Comparison of ENCODE assay signal across 8 cellular contexts in genomic region chr17:74089869-74090464, GRCh38.
DNase-seq lines count a peak whose midpoint lies in the region; ATAC-seq, FAIRE-seq and TF ChIP-seq lines count a peak whose summit lies in the region.

No MANE protein-coding gene starts in this region.

- intact Hi-C loops in stomach (cut with DNase I; ENCODE audit: low total_unique reads), result no loop called here

- TF ChIP-seq CTCF in D721Med (IDR thresholded peaks at IDR 0.05; ENCODE audit: insufficient read depth, missing control alignments) (peak; percentile 94), HEK293 (tag by site-specific recombination; IDR thresholded peaks at IDR 0.05) (peak; percentile 42; the same call in 1 of the 2 replicates), stomach (IDR thresholded peaks at IDR 0.05) (peak in 1 of 7 experiments; percentile 24)

- peaks cover 8 to 10% of the 10 kb centered on the region in 2 donors for H3K9me3 Mint-ChIP-seq in activated naive CD4-positive, alpha-beta T cell treated with anti-CD3 and anti-CD28 coated beads, Interleukin-2, amount 50 U/mL, for 72 hours

- peaks cover 0 to 25% (median 4%) of the 10 kb centered on the region in 3 donors for H3K27me3 ChIP-seq in stomach

- H3K4me1 ChIP-seq in HEK293 (ENCODE audit: control insufficient read depth, insufficient read depth, low read length) (no peaks in the 10 kb centered on the region), stomach (no peaks in the 10 kb centered on the region)

- H3K36me3 Mint-ChIP-seq in activated naive CD4-positive, alpha-beta T cell treated with anti-CD3 and anti-CD28 coated beads, Interleukin-2, amount 50 U/mL, for 72 hours, result peaks cover 6 to 9% of the 10 kb centered on the region in 2 donors

- H3K9me3 ChIP-seq in HEK293 (ENCODE audit: control insufficient read depth, insufficient read depth, low read depth, low read length), result no peaks in the 10 kb centered on the region
- peaks cover 0 to 46% (median 25%) of the 10 kb centered on the region in 4 donors for H3K9me3 ChIP-seq in stomach

- FAIRE-seq in D721Med (lab: Jason Lieb, UNC), result peak; percentile 11

- ATAC-seq in activated naive CD4-positive, alpha-beta T cell treated with anti-CD3 and anti-CD28 coated beads, Interleukin-2, amount 50 U/mL, for 72 hours, result peak; percentile 41 to 58
- ATAC-seq in GM18867 (IDR thresholded peaks at IDR 0.05; ENCODE audit: unreplicated experiment) (no peak), HG02571 (IDR thresholded peaks at IDR 0.05; ENCODE audit: unreplicated experiment) (no peak)

- no peak overlapping the region for H3K4me3 ChIP-seq in HEK293 (ENCODE audit: low read depth, low read length)
- H3K4me3 ChIP-seq in stomach, result no peak overlapping the region

- TF ChIP-seq POLR2A in stomach (IDR thresholded peaks at IDR 0.05), result no peak

- TF ChIP-seq EP300 in stomach (IDR thresholded peaks at IDR 0.05), result no peak

- WGBS in stomach, 5 donors, result 25 to 40% (median 31%) methylated on average over 4 of the region's 4 CpGs

- no peaks in the 10 kb centered on the region for H3K36me3 ChIP-seq in HEK293 (ENCODE audit: control insufficient read depth in 2 of 2, insufficient read depth in 1 of 2, low read length in 2 of 2)
- no peaks in the 10 kb centered on the region for H3K36me3 ChIP-seq in stomach

- DNase-seq in D721Med (ENCODE audit: insufficient read length, low spot score) (no peak), NOMO-1 (lab: John Stamatoyannopoulos, UW; ENCODE audit: unreplicated experiment in 2 of 2) (peak; percentile 6 to 7), left kidney (ENCODE audit: low read depth, low spot score) (peak; percentile 78), stomach (peak; percentile 52)
- peak; percentile 58 to 78 for DNase-seq in activated naive CD4-positive, alpha-beta T cell treated with anti-CD3 and anti-CD28 coated beads, Interleukin-2, amount 50 U/mL, for 72 hours (ENCODE audit: low spot score in 2 of 2)

- POLR2A ChIA-PET in HEK293 (lab: Yijun Ruan, JAX), result interaction anchor here (1.2 kb wide), 1 partner anchor 113 kb away, joined by 6 read pairs; the partner anchor contains the start of gene RPL38

- H3K27ac Mint-ChIP-seq in activated naive CD4-positive, alpha-beta T cell treated with anti-CD3 and anti-CD28 coated beads, Interleukin-2, amount 50 U/mL, for 72 hours, result no peak overlapping the region

- H3K27ac ChIP-seq in HEK293 (ENCODE audit: extremely low read depth, low read depth, low read length) (no peak overlapping the region), stomach (no peak overlapping the region)

- CTCF ChIA-PET in HEK293 (lab: Yijun Ruan, JAX), result interaction anchor here (0.6 to 6.8 kb wide), 59 partner anchors 8 to 848 kb away, joined by 3 to 78 read pairs (median 5); partner anchors contain the start of gene RPL38

TF ChIP-seq in HEK293, 187 proteins besides CTCF, POLR2A, EP300 and RAD21:
- TF ChIP-seq ZNF654 (tag by site-specific recombination; IDR thresholded peaks at IDR 0.05; ENCODE audit: low read depth) (peak; percentile 72), ZNF350 (tag by site-specific recombination; IDR thresholded peaks at IDR 0.05) (no peak)

Comparison
In these comparisons a context has a peak if more than half of its experiments do, and no peak if none do; other contexts are left out.
1. ATAC-seq: peak in activated naive CD4-positive, alpha-beta T cell treated with anti-CD3 and anti-CD28 coated beads, Interleukin-2, amount 50 U/mL, for 72 hours (2 of 2); none in GM18867 (single experiment) and HG02571 (single experiment).